8 cellular contexts compared by ENCODE assay signal in the genomic region with DNA sequence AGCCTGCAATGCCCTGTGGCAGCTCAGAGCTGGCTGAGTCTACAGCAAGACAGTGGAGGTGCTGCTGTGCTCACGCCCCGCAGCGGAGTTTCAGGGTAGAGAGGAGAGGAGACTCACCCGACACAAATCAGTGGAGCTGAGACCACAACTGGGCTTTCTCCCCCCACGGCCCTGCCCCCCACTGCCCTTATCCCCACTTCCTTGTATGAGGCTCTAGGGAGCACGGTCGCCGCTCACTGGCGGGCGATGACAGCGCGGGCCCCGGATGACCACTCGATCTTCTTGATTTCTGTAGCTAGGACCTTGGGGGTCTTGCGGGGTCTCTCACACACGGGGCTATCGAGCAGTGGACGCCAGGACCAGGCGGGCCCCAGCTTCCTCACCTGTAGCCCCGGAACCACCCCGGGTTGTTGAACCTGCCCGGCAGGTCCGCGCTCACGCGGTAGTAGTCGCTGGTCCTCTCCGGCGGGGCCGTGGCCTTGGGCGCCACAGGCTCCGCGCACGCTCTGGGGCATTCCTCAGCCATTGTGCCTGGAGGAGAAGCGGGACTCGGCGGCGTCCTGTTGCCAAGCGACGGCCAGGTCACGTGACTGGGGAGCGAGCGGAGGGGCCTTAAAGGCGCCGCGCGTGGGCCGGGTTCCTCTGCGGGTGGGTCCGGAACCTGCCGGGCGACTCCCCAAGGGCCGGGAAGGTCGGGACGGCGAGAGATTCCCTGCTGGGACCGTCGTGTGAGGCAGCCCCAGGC. TPM values are rescaled to one million over a fixed set of nuclear protein-coding genes. Genes with fewer than 3 reads are reported as not detected.
A peak's percentile ranks its signal among the peaks of the same experiment; 100 is the strongest.
DNase-seq lines count a peak whose midpoint lies in the region; ATAC-seq and TF ChIP-seq lines count a peak whose summit lies in the region.

No MANE protein-coding gene starts in this region.

- ATAC-seq in HG03039 (IDR thresholded peaks at IDR 0.05; ENCODE audit: unreplicated experiment), result peak; percentile 36
- no peak for ATAC-seq in GM18868 (IDR thresholded peaks at IDR 0.05; ENCODE audit: unreplicated experiment)

- TF ChIP-seq CTCF in kidney epithelial cell (IDR thresholded peaks at IDR 0.05; ENCODE audit: insufficient read depth, low read length, poor library complexity, severe bottlenecking), result peak; percentile 1

- peak overlapping the region; percentile 82 for H3K4me3 ChIP-seq in kidney epithelial cell (ENCODE audit: low read depth, low read length)

- H3K36me3 ChIP-seq in kidney epithelial cell (ENCODE audit: control insufficient read depth, insufficient read depth, low read length), result no peaks in the 10 kb centered on the region

- DNase-seq in GF-D8 (lab: John Stamatoyannopoulos, UW) (peak; percentile 47), NCI-H2227 treated with DMSO at 0.1 percent for 48 hours (lab: John Stamatoyannopoulos, UW) (peak; percentile 63), cerebellum (ENCODE audit: low spot score) (peak; percentile 95), kidney epithelial cell (ENCODE audit: low read depth) (no peak)
- DNase-seq in activated CD4-positive, alpha-beta T cell treated with anti-CD3 and anti-CD28 coated beads for 1 hour, result peak; percentile 84
- peak; percentile 89 for DNase-seq in stimulated activated CD4-positive, alpha-beta T cell treated with anti-CD3 and anti-CD28 coated beads, Interleukin-12 subunit alpha, Interleukin-12 subunit beta, amount 100 ng/mL, for 4 hours

- no peaks in the 10 kb centered on the region for H3K27me3 ChIP-seq in kidney epithelial cell (ENCODE audit: control insufficient read depth, insufficient read depth, low read length)

RNA-seq across cellular contexts. Expression of a gene that starts 1.0 kb away (rescaled TPM):
- total RNA-seq in cerebellum (11.0 TPM), kidney epithelial cell (72.4 and 93.2 TPM in 2 replicates)

RNA-seq across cellular contexts. Expression of a gene that starts 19.9 kb away (rescaled TPM):
- 20.1 TPM for total RNA-seq in cerebellum
- total RNA-seq in kidney epithelial cell, result 47.2 and 48.0 TPM in 2 replicates

RNA-seq across cellular contexts. Expression of a gene that starts 21.7 kb away (rescaled TPM):
- total RNA-seq in cerebellum (not detected), kidney epithelial cell (not detected in 2 replicates)

RNA-seq across cellular contexts. Expression of a gene that starts 46.4 kb away (rescaled TPM):
- total RNA-seq in cerebellum (not detected), kidney epithelial cell (not detected in 2 replicates)
